Comparison of ENCODE assay signal across 8 cellular contexts in the genomic region with DNA sequence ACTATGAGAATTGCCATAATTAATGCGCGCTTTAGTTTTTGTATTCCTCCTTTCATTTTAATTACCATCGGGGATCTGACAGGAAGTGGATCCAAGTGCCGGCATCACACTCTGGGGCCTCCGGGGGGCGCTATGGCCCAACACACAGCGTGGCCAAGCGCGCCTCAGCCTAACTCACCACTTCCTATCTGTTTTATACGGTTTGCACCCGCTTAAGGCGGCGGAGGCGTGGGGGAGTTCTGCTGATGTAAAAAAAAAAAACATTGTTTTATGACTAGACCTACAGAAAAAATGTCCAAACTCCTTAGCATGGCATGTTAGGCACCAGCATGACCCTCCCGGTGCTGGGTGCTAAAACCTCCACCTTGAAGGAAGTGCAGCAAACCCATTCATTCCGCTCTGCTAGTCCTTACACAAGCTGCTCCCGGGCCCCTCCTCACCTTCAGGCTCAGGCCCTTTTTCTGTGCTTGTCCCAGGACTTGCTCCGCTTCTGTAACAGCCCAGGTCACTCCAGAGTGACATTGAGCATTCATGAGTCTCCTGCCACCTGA. TPM values are rescaled to one million over a fixed set of nuclear protein-coding genes. Genes with fewer than 3 reads are reported as not detected.
A peak's percentile ranks its signal among the peaks of the same experiment; 100 is the strongest.
DNase-seq lines count a peak whose midpoint lies in the region; ATAC-seq and TF ChIP-seq lines count a peak whose summit lies in the region.

No MANE protein-coding gene starts in this region.

- no peak overlapping the region for H3K4me3 ChIP-seq in epithelial cell of esophagus (ENCODE audit: low read length)
- no peak overlapping the region for H3K4me3 ChIP-seq in neural cell (ENCODE audit: low read length)
- H3K4me3 ChIP-seq in thoracic aorta = no peak overlapping the region

- no peak overlapping the region for H3K4me2 ChIP-seq in neural cell (ENCODE audit: low read length)

- H2AFZ ChIP-seq in neural cell (ENCODE audit: low read depth, low read length) = no peak overlapping the region

- no peaks in the 10 kb centered on the region for H4K20me1 ChIP-seq in neural cell (ENCODE audit: insufficient read depth)

- TF ChIP-seq RAD21 in neural cell (conservative IDR thresholded peaks at IDR 0.05) = peak; percentile 53

- H3K36me3 ChIP-seq in neural cell (ENCODE audit: insufficient read depth, low read length) = no peaks in the 10 kb centered on the region
- no peaks in the 10 kb centered on the region for H3K36me3 ChIP-seq in thoracic aorta

- H3K9me2 ChIP-seq in neural cell (ENCODE audit: insufficient read depth, low read length) = no peaks in the 10 kb centered on the region

- H3K27ac ChIP-seq in neural cell (ENCODE audit: low read length) = no peak overlapping the region
- H3K27ac ChIP-seq in thoracic aorta = no peak overlapping the region

- no peaks in the 10 kb centered on the region for H3K9me3 ChIP-seq in neural cell (ENCODE audit: low read length)
- H3K9me3 ChIP-seq in thoracic aorta = no peaks in the 10 kb centered on the region

- no peak for TF ChIP-seq EP300 in neural cell (conservative IDR thresholded peaks at IDR 0.05; ENCODE audit: poor library complexity, severe bottlenecking)

- no peak overlapping the region for H3K9ac ChIP-seq in neural cell (ENCODE audit: low read length)

- no peak for ATAC-seq in thoracic aorta (ENCODE audit: insufficient number of reproducible peaks, low FRiP score, low read depth)

- peaks cover 0 to 8% of the 10 kb centered on the region in 2 donors for H3K4me1 ChIP-seq in thoracic aorta (ENCODE audit: control insufficient read depth in 1 of 2, low read depth in 2 of 2)

- H3F3A ChIP-seq in neural cell (ENCODE audit: insufficient read depth, low read length, poor library complexity, severe bottlenecking) = no peaks in the 10 kb centered on the region

- peak; percentile 72 for TF ChIP-seq CTCF in GM12872 (IDR thresholded peaks at IDR 0.05; ENCODE audit: insufficient read depth, low read depth, low read length)
- TF ChIP-seq CTCF in epithelial cell of esophagus (IDR thresholded peaks at IDR 0.05; ENCODE audit: insufficient read depth, low read depth, low read length, missing control alignments) = peak; percentile 56
- peak; percentile 51 for TF ChIP-seq CTCF in neural cell (IDR thresholded peaks at IDR 0.05; ENCODE audit: poor library complexity, severe bottlenecking)
- TF ChIP-seq CTCF in thoracic aorta (IDR thresholded peaks at IDR 0.05) = peak; percentile 36

- H3K79me2 ChIP-seq in neural cell (replicated peaks; ENCODE audit: insufficient read depth, low read length) = no peaks in the 10 kb centered on the region

- DNase-seq in NCI-H460 (ENCODE audit: extremely low read depth, low read depth) (peak; percentile 26), epithelial cell of esophagus (ENCODE audit: low read depth) (peak; percentile 48), thoracic aorta (ENCODE audit: low spot score) (no peak), HPDE6-E6E7 (ENCODE audit: extremely low spot score) (no peak), glomerular visceral epithelial cell (ENCODE audit: extremely low spot score) (no peak)
- peak; percentile 55 to 62 for DNase-seq in activated CD8-positive, alpha-beta memory T cell treated with anti-CD3 and anti-CD28 coated beads for 4 hours (ENCODE audit: low read depth in 2 of 2)

- H3K27me3 ChIP-seq in neural cell (ENCODE audit: insufficient read depth, low read depth, low read length) (peaks cover 42% of the 10 kb centered on the region), thoracic aorta (replicated peaks; ENCODE audit: insufficient read depth) (no peaks in the 10 kb centered on the region)

TF ChIP-seq in neural cell, 6 proteins besides CTCF, POLR2A, EP300 and RAD21:
- TF ChIP-seq SMC3 (conservative IDR thresholded peaks at IDR 0.05; ENCODE audit: poor library complexity) (peak; percentile 47), MXI1 (conservative IDR thresholded peaks at IDR 0.05; ENCODE audit: poor library complexity, severe bottlenecking) (no peak), REST (IDR thresholded peaks at IDR 0.05; ENCODE audit: borderline replicate concordance) (no peak), TAF1 (IDR thresholded peaks at IDR 0.05; ENCODE audit: low read depth) (no peak), EZH2 (IDR thresholded peaks at IDR 0.05; ENCODE audit: borderline replicate concordance, insufficient read depth, low read length, poor library complexity, severe bottlenecking) (no peak), POLR2AphosphoS5 (IDR thresholded peaks at IDR 0.05) (no peak)

RNA-seq across cellular contexts. Expression of gene EBF4, which starts 4.5 kb away (rescaled TPM):
- 1.0 and 2.0 TPM in 2 replicates for total RNA-seq in NCI-H460 (2014; rRNA removed; shearing (Covaris generic))
- polyA plus RNA-seq in NCI-H460 (2014; cell fraction: nucleus; rRNA removed) = 0.97 and 9.7 TPM in 2 replicates
- 10.3 and 13.2 TPM in 2 replicates for polyA plus RNA-seq in neural cell
- 8.0 and 9.1 TPM in 2 replicates for polyA minus RNA-seq in neural cell
- total RNA-seq in thoracic aorta = 10 to 100 TPM; 14.1 to 16.6 TPM

RNA-seq across cellular contexts. Expression of gene IDH3B, which starts 24.1 kb away (rescaled TPM):
- total RNA-seq in NCI-H460 (2014; rRNA removed; shearing (Covaris generic)) = 128 and 138 TPM in 2 replicates
- 437 and 546 TPM in 2 replicates for polyA plus RNA-seq in NCI-H460 (2014; cell fraction: nucleus; rRNA removed)
- polyA plus RNA-seq in neural cell = 296 and 307 TPM in 2 replicates
- 93.0 and 101 TPM in 2 replicates for polyA minus RNA-seq in neural cell
- total RNA-seq in thoracic aorta = 10 to 100 TPM; 94.5 to 95.3 TPM

RNA-seq across cellular contexts. Expression of gene NOP56, which starts 35.7 kb away (rescaled TPM):
- total RNA-seq in NCI-H460 (2014; rRNA removed; shearing (Covaris generic)) = 246 and 301 TPM in 2 replicates
- polyA plus RNA-seq in NCI-H460 (2014; cell fraction: nucleus; rRNA removed) = 1,109 and 1,229 TPM in 2 replicates
- polyA plus RNA-seq in neural cell = 184 and 188 TPM in 2 replicates
- 126 and 134 TPM in 2 replicates for polyA minus RNA-seq in neural cell
- 100 to 1,000 TPM in 1 of 2 donors, 10 to 100 TPM in 1; 46.2 to 125 TPM for total RNA-seq in thoracic aorta

Comparison
In these comparisons a context has a peak if more than half of its experiments do, and no peak if none do; other contexts are left out.
1. DNase-seq: peak in NCI-H460 (single experiment), activated CD8-positive, alpha-beta memory T cell treated with anti-CD3 and anti-CD28 coated beads for 4 hours (2 of 2) and epithelial cell of esophagus (single experiment); none in thoracic aorta (single experiment), HPDE6-E6E7 (single experiment) and glomerular visceral epithelial cell (single experiment).
2. Peak in every context shown above with its lines, with median percentiles within 50 percentile points of each other: CTCF ChIP-seq.